1 cellular context compared by ENCODE assay signal in genomic region chr1:157138220-157139124, GRCh38.
A peak's percentile ranks its signal among the peaks of the same experiment; 100 is the strongest.
TF ChIP-seq lines count a peak whose summit lies in the region.

ETV3 (minus strand) TSS chr1:157138395; CDS start chr1:157136352, 2,043 bp downstream.

TF ChIP-seq in K562, 482 proteins besides CTCF, POLR2A, EP300 and RAD21 (continued from another document and continues in another):
- peak; percentile 87 for TF ChIP-seq ARID4B (CRISPR knock-in tag; IDR thresholded peaks at IDR 0.05)
- no peak for TF ChIP-seq ZNF655 (CRISPR knock-in tag; IDR thresholded peaks at IDR 0.05)
- peak; percentile 94 for TF ChIP-seq CCNT2 (IDR thresholded peaks at IDR 0.05; ENCODE audit: borderline replicate concordance, extremely low read depth, insufficient read length, low read depth, low read length)
- TF ChIP-seq EWSR1 (IDR thresholded peaks at IDR 0.05; ENCODE audit: borderline replicate concordance, low read depth, partially characterized antibody), result no peak
- TF ChIP-seq THRAP3 (IDR thresholded peaks at IDR 0.05; ENCODE audit: borderline replicate concordance), result no peak
- peak; percentile 27; the same call in 1 of the 2 replicates for TF ChIP-seq HMGXB4 (CRISPR knock-in tag; IDR thresholded peaks at IDR 0.05)
- TF ChIP-seq TARDBP (IDR thresholded peaks at IDR 0.05), result peak; percentile 48; the same call in 1 of the 2 replicates
- peak; percentile 29; the same call in 1 of the 2 replicates for TF ChIP-seq JUN (IDR thresholded peaks at IDR 0.05; ENCODE audit: borderline replicate concordance, low read depth, low read length)
- TF ChIP-seq JUN (CRISPR knock-in tag; IDR thresholded peaks at IDR 0.05; ENCODE audit: borderline replicate concordance), result 0 out of 2 replicates have a peak, but pooled peaks have one; percentile 71
- peak; percentile 92 to 93 for TF ChIP-seq NRF1 (conservative IDR thresholded peaks at IDR 0.05 in 1 of 2, IDR thresholded peaks at IDR 0.05 in 1 of 2)
- peak; percentile 58; the same call in 1 of the 2 replicates for TF ChIP-seq CREB3L1 (IDR thresholded peaks at IDR 0.05; ENCODE audit: borderline replicate concordance, low read depth)
- no peak for TF ChIP-seq IRF1 (CRISPR knock-in tag; IDR thresholded peaks at IDR 0.05; ENCODE audit: borderline replicate concordance)
- TF ChIP-seq CHAMP1 (IDR thresholded peaks at IDR 0.05), result no peak
- TF ChIP-seq TRIM28 (IDR thresholded peaks at IDR 0.05), result no peak
- peak; percentile 90 for TF ChIP-seq L3MBTL2 (IDR thresholded peaks at IDR 0.05)
- no peak for TF ChIP-seq EZH2 (IDR thresholded peaks at IDR 0.05; ENCODE audit: borderline replicate concordance, low read depth, low read length)
- 0 out of 2 replicates have a peak, but pooled peaks have one; percentile 90 for TF ChIP-seq ZNF282 (CRISPR knock-in tag; IDR thresholded peaks at IDR 0.05)
- TF ChIP-seq ZBTB43 (CRISPR knock-in tag; IDR thresholded peaks at IDR 0.05), result peak; percentile 74
- peak; percentile 17 for TF ChIP-seq SAP30 (IDR thresholded peaks at IDR 0.05; ENCODE audit: borderline replicate concordance, insufficient read depth, low read depth, low read length, poor library complexity, severe bottlenecking)
- no peak for TF ChIP-seq NR2C1 (IDR thresholded peaks at IDR 0.05)
- TF ChIP-seq NR2C1 (tag; IDR thresholded peaks at IDR 0.05), result peak; percentile 60
- peak in 1 of 2 experiments; percentile 88; a peak in 3 of 4 replicates for TF ChIP-seq NONO (IDR thresholded peaks at IDR 0.05; ENCODE audit: low read depth in 2 of 2, low read length in 1 of 2)
- TF ChIP-seq ZNF384 (IDR thresholded peaks at IDR 0.05; ENCODE audit: low read depth, low read length), result no peak
- TF ChIP-seq SPI1 (IDR thresholded peaks at IDR 0.05; ENCODE audit: borderline replicate concordance, low read depth, low read length), result peak; percentile 58
- TF ChIP-seq MAZ (CRISPR knock-in tag; conservative IDR thresholded peaks at IDR 0.05 in 1 of 2, IDR thresholded peaks at IDR 0.05 in 1 of 2), result peak; percentile 93 to 96
- peak in 1 of 2 experiments; percentile 39; a peak in 1 of 4 replicates for TF ChIP-seq SIN3A (IDR thresholded peaks at IDR 0.05; ENCODE audit: borderline replicate concordance in 2 of 2, control insufficient read depth in 1 of 2, low read depth in 2 of 2, low read length in 2 of 2)
- 0 out of 2 replicates have a peak, but pooled peaks have one; percentile 38 for TF ChIP-seq E2F3 (CRISPR knock-in tag; IDR thresholded peaks at IDR 0.05)
- no peak for TF ChIP-seq ARHGAP35 (IDR thresholded peaks at IDR 0.05; ENCODE audit: partially characterized antibody)
- TF ChIP-seq ZBTB12 (CRISPR knock-in tag; IDR thresholded peaks at IDR 0.05), result peak; percentile 81
- peak; percentile 27 for TF ChIP-seq SP1 (CRISPR knock-in tag; IDR thresholded peaks at IDR 0.05)
- TF ChIP-seq ZFX (CRISPR knock-in tag; IDR thresholded peaks at IDR 0.05), result peak; percentile 97
- no peak for TF ChIP-seq TSHZ1 (CRISPR knock-in tag; IDR thresholded peaks at IDR 0.05)
- TF ChIP-seq ELF1 (tag; IDR thresholded peaks at IDR 0.05), result peak; percentile 93
- peak; percentile 71; the same call in 1 of the 2 replicates for TF ChIP-seq TFAP4 (CRISPR knock-in tag; IDR thresholded peaks at IDR 0.05; ENCODE audit: borderline replicate concordance)
